Comparison of ENCODE assay signal across 6 cellular contexts in genomic region chr6:41071501-41071922, GRCh38. TPM values are rescaled to one million over a fixed set of nuclear protein-coding genes. Genes with fewer than 3 reads are reported as not detected.
DNase-seq lines count a peak whose midpoint lies in the region; ATAC-seq and TF ChIP-seq lines count a peak whose summit lies in the region.

No MANE protein-coding gene starts in this region.

- TF ChIP-seq EP300 in transverse colon (IDR thresholded peaks at IDR 0.05; ENCODE audit: low read depth): no peak

- peaks cover 0 to 10% (median 0%) of the 10 kb centered on the region in 3 donors for H3K36me3 ChIP-seq in Peyer's patch
- peaks cover 0 to 9% (median 3%) of the 10 kb centered on the region in 4 donors for H3K36me3 ChIP-seq in transverse colon

- H3K27me3 Mint-ChIP-seq in glutamatergic neuron (ENCODE audit: unreplicated experiment): peaks cover 11% of the 10 kb centered on the region

- H3K9me3 ChIP-seq in Peyer's patch (no peaks in the 10 kb centered on the region), transverse colon (no peaks in the 10 kb centered on the region)

- H3K4me1 ChIP-seq in Peyer's patch: peaks cover 0 to 36% (median 6%) of the 10 kb centered on the region in 4 donors
- peaks cover 18 to 46% (median 31%) of the 10 kb centered on the region in 4 donors for H3K4me1 ChIP-seq in transverse colon

- TF ChIP-seq CTCF in Peyer's patch (IDR thresholded peaks at IDR 0.05) (peak in 2 of 6 experiments; percentile 1 to 12), glutamatergic neuron (IDR thresholded peaks at IDR 0.05; ENCODE audit: partially characterized antibody, unreplicated experiment) (no peak), transverse colon (IDR thresholded peaks at IDR 0.05) (no peak)

- H3K27ac ChIP-seq in Peyer's patch (peak overlapping the region; percentile 96 to 100 (median 99)), transverse colon (peak overlapping the region; percentile 98 to 100 (median 99))

- H3K4me3 ChIP-seq in Peyer's patch: peak overlapping the region; percentile 73 to 97 (median 91)
- H3K4me3 ChIP-seq in transverse colon: peak overlapping the region; percentile 59 to 95 (median 85)

- DNase-seq in Peyer's patch (peak in 2 of 3 donors; percentile 78 to 92), glutamatergic neuron (peak; percentile 82), transverse colon (peak; percentile 86), NCI-H2107 treated with DMSO at 0.1 percent for 48 hours (lab: John Stamatoyannopoulos, UW; ENCODE audit: unreplicated experiment) (no peak)

- H3K4me3 Mint-ChIP-seq in glutamatergic neuron (ENCODE audit: unreplicated experiment): peak overlapping the region; percentile 91

- WGBS in transverse colon (ENCODE audit: low coverage in 1 of 2), 2 donors: 1 to 2% methylated on average over 14 to 16 of the region's 16 CpGs

- H3K4me1 Mint-ChIP-seq in glutamatergic neuron (ENCODE audit: low read depth, unreplicated experiment): peaks cover 35% of the 10 kb centered on the region

- ATAC-seq in GM18517 (IDR thresholded peaks at IDR 0.05; ENCODE audit: unreplicated experiment) (peak; percentile 15), GM18520 (IDR thresholded peaks at IDR 0.05; ENCODE audit: unreplicated experiment) (no peak)

- peaks cover 13% of the 10 kb centered on the region for H3K9me3 Mint-ChIP-seq in glutamatergic neuron (ENCODE audit: unreplicated experiment)

- in situ Hi-C loops in transverse colon (cut with MboI; ENCODE audit: low pct_ligation_motif_present in 1 of 4, low pct_unique_long_range_greater_than_20kb in 1 of 4, low sequenced_read_pairs in 3 of 4): no loop called here

- peaks cover 4% of the 10 kb centered on the region for H3K36me3 Mint-ChIP-seq in glutamatergic neuron (ENCODE audit: unreplicated experiment)

- peak overlapping the region; percentile 85 for H3K27ac Mint-ChIP-seq in glutamatergic neuron (ENCODE audit: unreplicated experiment)

- TF ChIP-seq POLR2A in Peyer's patch (IDR thresholded peaks at IDR 0.05) (peak; percentile 26 to 67), transverse colon (IDR thresholded peaks at IDR 0.05) (no peak)

- no peaks in the 10 kb centered on the region for H3K27me3 ChIP-seq in Peyer's patch
- no peaks in the 10 kb centered on the region for H3K27me3 ChIP-seq in transverse colon

- intact Hi-C loops in transverse colon (cut with DNase I; ENCODE audit: low total_unique reads): no loop called here

RNA-seq across cellular contexts. Expression of gene OARD1, which starts 0.6 kb away (rescaled TPM):
- total RNA-seq in Peyer's patch: 10 to 100 TPM; 33.3 to 49.5 (median 39.6) TPM
- total RNA-seq in glutamatergic neuron (ENCODE audit: unreplicated experiment): 24.4 TPM
- 10 to 100 TPM in 2 of 4 donors, 1 to 10 TPM in 2; 1.4 to 27.6 (median 13.7) TPM for total RNA-seq in transverse colon

RNA-seq across cellular contexts. Expression of gene NFYA, which starts 1.3 kb away (rescaled TPM):
- total RNA-seq in Peyer's patch (10 to 100 TPM; 22.9 to 27.5 (median 23.4) TPM), glutamatergic neuron (ENCODE audit: unreplicated experiment) (47.8 TPM), transverse colon (10 to 100 TPM; 11.1 to 64.3 (median 20.9) TPM)

RNA-seq across cellular contexts. Expression of gene APOBEC2, which starts 18.5 kb away (rescaled TPM):
- total RNA-seq in Peyer's patch: 1 to 10 TPM in 1 of 4 donors, not detected in 3; 1.1 TPM
- total RNA-seq in glutamatergic neuron (ENCODE audit: unreplicated experiment): 0.61 TPM
- not detected for total RNA-seq in transverse colon

RNA-seq across cellular contexts. Expression of gene TSPO2, which starts 29.2 kb away (rescaled TPM):
- not detected for total RNA-seq in Peyer's patch
- not detected for total RNA-seq in glutamatergic neuron (ENCODE audit: unreplicated experiment)
- not detected for total RNA-seq in transverse colon

RNA-seq across cellular contexts. Expression of gene UNC5CL, which starts 32.5 kb away (rescaled TPM):
- total RNA-seq in Peyer's patch (10 to 100 TPM in 3 of 4 donors, 1 to 10 TPM in 1; 8.3 to 34.6 (median 28.4) TPM), glutamatergic neuron (ENCODE audit: unreplicated experiment) (1.0 TPM), transverse colon (1 to 10 TPM in 3 of 4 donors, not detected in 1; 2.5 to 8.4 (median 4.4) TPM)
